Comparison of ENCODE assay signal across 9 cellular contexts in genomic region chr10:23158370-23158769, GRCh38. TPM values are rescaled to one million over a fixed set of nuclear protein-coding genes. Genes with fewer than 3 reads are reported as not detected.
A peak's percentile ranks its signal among the peaks of the same experiment; 100 is the strongest.
DNase-seq lines count a peak whose midpoint lies in the region; ATAC-seq and TF ChIP-seq lines count a peak whose summit lies in the region.
"Had no signal": no experiment of that assay in that cellular context is flagged by ENCODE, and none has a peak within 500 bp of the region (broad histone marks: within the 10 kb centered on the region; RNA-seq: fewer than 3 reads in every experiment).

No MANE protein-coding gene starts in this region.

- H3K27ac ChIP-seq in HL-60 (replicated peaks) (no peak overlapping the region), adrenal gland (no peak overlapping the region)

- ATAC-seq in left cardiac atrium (peak; percentile 65 to 81), omental fat pad (ENCODE audit: low FRiP score) (no peak)

- H3K27me3 ChIP-seq in HL-60 (ENCODE audit: insufficient read depth, poor library complexity, severe bottlenecking) (no peaks in the 10 kb centered on the region), NT2/D1 (ENCODE audit: insufficient read depth, insufficient read length) (peaks cover 6% of the 10 kb centered on the region), adrenal gland (no peaks in the 10 kb centered on the region)

- intact Hi-C loops in adrenal gland (cut with DNase I) = no loop called here
- intact Hi-C loops in left cardiac atrium (cut with DNase I) = loop anchor here in 1 of 2 donors (2.0 to 5.0 kb wide), 3 partner anchors 134 to 544 kb away; no protein-coding TSS in a partner anchor

- TF ChIP-seq CTCF in HL-60 (IDR thresholded peaks at IDR 0.05; ENCODE audit: insufficient read depth, low read length) (peak; percentile 42), adrenal gland (IDR thresholded peaks at IDR 0.05) (peak; percentile 58 to 80 (median 77)), omental fat pad (IDR thresholded peaks at IDR 0.05) (peak in 1 of 3 donors; percentile 38)

- H3K4me1 ChIP-seq in NT2/D1 (ENCODE audit: insufficient read depth, insufficient read length) (no peaks in the 10 kb centered on the region), adrenal gland (replicated peaks in 1 of 2) (peaks cover 0 to 7% of the 10 kb centered on the region in 2 donors)

- H3K36me3 ChIP-seq in NT2/D1 (ENCODE audit: insufficient read depth, insufficient read length, low read length) = no peaks in the 10 kb centered on the region
- no peaks in the 10 kb centered on the region for H3K36me3 ChIP-seq in adrenal gland (replicated peaks in 1 of 2)

- WGBS in adrenal gland, 4 donors = 1 to 5% (median 3%) methylated on average over 5 of the region's 5 CpGs

- H3K9ac ChIP-seq in NT2/D1 (ENCODE audit: insufficient read length, low read depth) = no peak overlapping the region

- TF ChIP-seq POLR2A in adrenal gland (IDR thresholded peaks at IDR 0.05) = no peak

- no peak overlapping the region for H3K4me3 ChIP-seq in HL-60 (replicated peaks; ENCODE audit: insufficient read depth, low read length)
- no peak overlapping the region for H3K4me3 ChIP-seq in NT2/D1 (ENCODE audit: insufficient read length, low read depth)
- no peak overlapping the region for H3K4me3 ChIP-seq in adrenal gland

- DNase-seq in COLO829 (ENCODE audit: low spot score) (peak; percentile 76), GM19240 (ENCODE audit: insufficient read length, low spot score) (peak; percentile 43), HL-60 (ENCODE audit: low read depth in 1 of 2, low spot score in 1 of 2) (peak in 1 of 2 experiments; percentile 7), NT2/D1 (ENCODE audit: low read depth, low spot score) (peak; percentile 49), adrenal gland (peak in 6 of 7 donors; percentile 41 to 72 (median 52)), left cardiac atrium (no peak), putamen (ENCODE audit: low spot score) (peak; percentile 73), omental fat pad (ENCODE audit: low spot score) (no peak)

- no peaks in the 10 kb centered on the region for H3K9me3 ChIP-seq in NT2/D1 (ENCODE audit: insufficient read depth, low read length)
- no peaks in the 10 kb centered on the region for H3K9me3 ChIP-seq in adrenal gland (replicated peaks in 1 of 3)

RNA-seq across cellular contexts. Expression of gene PTF1A, which starts 33.7 kb away (rescaled TPM):
- total RNA-seq in adrenal gland (not detected), left cardiac atrium (not detected), omental fat pad (not detected)
- not detected for polyA plus RNA-seq in adrenal gland
- total RNA-seq: activated CD8-positive, alpha-beta memory T cell treated with anti-CD3 and anti-CD28 coated beads for 36 hours had no signal

Comparison
In these comparisons a context has a peak if more than half of its experiments do, and no peak if none do; other contexts are left out.
1. DNase-seq: peak in COLO829 (single experiment), GM19240 (single experiment), NT2/D1 (single experiment), adrenal gland (6 of 7) and putamen (single experiment); none in left cardiac atrium (single experiment) and omental fat pad (single experiment).